Comparison of ENCODE assay signal across 15 cellular contexts in genomic region chr14:79418649-79419415, GRCh38.
"Had no signal": no experiment of that assay in that cellular context is flagged by ENCODE, and none has a peak within 500 bp of the region (broad histone marks: within the 10 kb centered on the region; RNA-seq: fewer than 3 reads in every experiment).

No MANE protein-coding gene starts in this region.

- DNase-seq: activated CD4-positive, CD25-positive, alpha-beta regulatory T cell treated with anti-CD3 and anti-CD28 coated beads, Interleukin-2, amount 50 U/mL, for 72 hours; activated naive CD8-positive, alpha-beta T cell treated with anti-CD3 and anti-CD28 coated beads, Interleukin-2, amount 10 ng/mL, durations not matched to agents 7 days and 5 days; cortex of kidney; effector CD4-positive, alpha-beta T cell; esophagus squamous epithelium; mesenchymal stem cell; occipital lobe; right cardiac atrium; upper lobe of right lung had no signal

- H3K27ac Mint-ChIP-seq: activated T-helper 1 cell treated with anti-CD3 and anti-CD28 coated beads, Interleukin-12 subunit alpha, Interleukin-12 subunit beta, Interleukin-2, Interleukin-4 antibody, amounts not matched to agents 30 ng/mL and 10 ng/mL and 1 ng/mL, durations not matched to agents 14 hours and 24 hours and 36 hours; brain; nephron; stimulated activated naive CD8-positive, alpha-beta T cell treated with anti-CD3 and anti-CD28 coated beads, Interleukin-15, Interleukin-2, amounts not matched to agents 100 ng/mL and 50 ng/mL, for 24 hours had no signal

- H3K36me3 Mint-ChIP-seq: activated naive CD8-positive, alpha-beta T cell treated with anti-CD3 and anti-CD28 coated beads, Interleukin-2, amount 10 ng/mL, durations not matched to agents 7 days and 5 days had no signal

- H3K4me1 Mint-ChIP-seq: activated naive CD8-positive, alpha-beta T cell treated with anti-CD3 and anti-CD28 coated beads, Interleukin-2, amount 10 ng/mL, durations not matched to agents 7 days and 5 days; central memory CD8-positive, alpha-beta T cell had no signal

- H3K4me1 ChIP-seq: esophagus squamous epithelium, upper lobe of right lung had no signal

- H3K27ac ChIP-seq: esophagus squamous epithelium, thoracic aorta, upper lobe of right lung had no signal

- H3K9me3 Mint-ChIP-seq: activated naive CD8-positive, alpha-beta T cell treated with anti-CD3 and anti-CD28 coated beads, Interleukin-2, amount 10 ng/mL, durations not matched to agents 7 days and 5 days; activated T-helper 1 cell treated with anti-CD3 and anti-CD28 coated beads, Interleukin-12 subunit alpha, Interleukin-12 subunit beta, Interleukin-2, Interleukin-4 antibody, amounts not matched to agents 30 ng/mL and 10 ng/mL and 1 ng/mL, durations not matched to agents 14 hours and 24 hours and 36 hours; nephron had no signal

- H3K27me3 ChIP-seq: esophagus squamous epithelium, upper lobe of right lung had no signal

- H3K9me3 ChIP-seq: esophagus squamous epithelium, thoracic aorta, upper lobe of right lung had no signal

- H3K36me3 ChIP-seq: esophagus squamous epithelium, thoracic aorta, upper lobe of right lung had no signal

- H3K4me3 Mint-ChIP-seq: activated naive CD8-positive, alpha-beta T cell treated with anti-CD3 and anti-CD28 coated beads, Interleukin-2, amount 10 ng/mL, durations not matched to agents 7 days and 5 days; activated T-helper 1 cell treated with anti-CD3 and anti-CD28 coated beads, Interleukin-12 subunit alpha, Interleukin-12 subunit beta, Interleukin-2, Interleukin-4 antibody, amounts not matched to agents 30 ng/mL and 10 ng/mL and 1 ng/mL, durations not matched to agents 14 hours and 24 hours and 36 hours; brain; central memory CD8-positive, alpha-beta T cell; nephron; stimulated activated naive CD8-positive, alpha-beta T cell treated with anti-CD3 and anti-CD28 coated beads, Interleukin-15, Interleukin-2, amounts not matched to agents 100 ng/mL and 50 ng/mL, for 24 hours had no signal

- ATAC-seq: right cardiac atrium had no signal

- H3K27me3 Mint-ChIP-seq: activated naive CD8-positive, alpha-beta T cell treated with anti-CD3 and anti-CD28 coated beads, Interleukin-2, amount 10 ng/mL, durations not matched to agents 7 days and 5 days; brain; central memory CD8-positive, alpha-beta T cell; stimulated activated naive CD8-positive, alpha-beta T cell treated with anti-CD3 and anti-CD28 coated beads, Interleukin-15, Interleukin-2, amounts not matched to agents 100 ng/mL and 50 ng/mL, for 24 hours had no signal

- H3K4me3 ChIP-seq: esophagus squamous epithelium, thoracic aorta, upper lobe of right lung had no signal
